14 cellular contexts compared by ENCODE assay signal in genomic region chr3:104908761-104909160, GRCh38.
DNase-seq lines count a peak whose midpoint lies in the region; ATAC-seq and TF ChIP-seq lines count a peak whose summit lies in the region.
"Had no signal": no experiment of that assay in that cellular context is flagged by ENCODE, and none has a peak within 500 bp of the region (broad histone marks: within the 10 kb centered on the region; RNA-seq: fewer than 3 reads in every experiment).

No MANE protein-coding gene starts in this region.

- peaks cover 4% of the 10 kb centered on the region for H3K9me3 Mint-ChIP-seq in type B pancreatic cell

- no peaks in the 10 kb centered on the region for H3K27me3 Mint-ChIP-seq in type B pancreatic cell

- H3K36me3 ChIP-seq in heart right ventricle: no peaks in the 10 kb centered on the region
- no peaks in the 10 kb centered on the region for H3K36me3 ChIP-seq in suprapubic skin

- H3K4me1 Mint-ChIP-seq in type B pancreatic cell (ENCODE audit: unreplicated experiment): no peaks in the 10 kb centered on the region
- H3K4me1 Mint-ChIP-seq: immature natural killer cell, natural killer cell had no signal

- 61 to 75% methylated on average over 2 of the region's 2 CpGs for WGBS in heart right ventricle, 2 donors
- WGBS in suprapubic skin: 75% methylated on average over 2 of the region's 2 CpGs

- TF ChIP-seq CTCF in heart right ventricle (IDR thresholded peaks at IDR 0.05) (no peak), type B pancreatic cell (conservative IDR thresholded peaks at IDR 0.05) (no peak), suprapubic skin (IDR thresholded peaks at IDR 0.05) (no peak)

- intact Hi-C loops in Right ventricle myocardium inferior (cut with DNase I) (loop anchor here (5.0 kb wide), 1 partner anchor 259 kb away; no protein-coding TSS in a partner anchor), heart right ventricle (cut with DNase I) (no loop called here)

- H3K36me3 Mint-ChIP-seq in type B pancreatic cell: no peaks in the 10 kb centered on the region
- H3K36me3 Mint-ChIP-seq: immature natural killer cell, natural killer cell had no signal

- no peak overlapping the region for H3K4me3 ChIP-seq in heart right ventricle
- no peak overlapping the region for H3K4me3 ChIP-seq in suprapubic skin

- H3K9me3 ChIP-seq in heart right ventricle (peaks cover 0 to 7% (median 0%) of the 10 kb centered on the region in 11 donors), suprapubic skin (peaks cover 2% of the 10 kb centered on the region)

- H3K27ac Mint-ChIP-seq in type B pancreatic cell: no peak overlapping the region
- H3K27ac Mint-ChIP-seq: immature natural killer cell, natural killer cell had no signal

- H3K4me3 Mint-ChIP-seq in type B pancreatic cell: no peak overlapping the region
- H3K4me3 Mint-ChIP-seq: immature natural killer cell, natural killer cell had no signal

- ATAC-seq in Right ventricle myocardium inferior (no peak), heart right ventricle (no peak)
- ATAC-seq: natural killer cell had no signal

- no peaks in the 10 kb centered on the region for H3K4me1 ChIP-seq in heart right ventricle
- no peaks in the 10 kb centered on the region for H3K4me1 ChIP-seq in suprapubic skin

- H3K27ac ChIP-seq in heart right ventricle: no peak overlapping the region
- H3K27ac ChIP-seq in epithelial cell of prostate: peak overlapping the region; percentile 77
- H3K27ac ChIP-seq in suprapubic skin: no peak overlapping the region

- no peak for TF ChIP-seq POLR2A in suprapubic skin (IDR thresholded peaks at IDR 0.05)

- H3K27me3 ChIP-seq in heart right ventricle (no peaks in the 10 kb centered on the region), suprapubic skin (no peaks in the 10 kb centered on the region)

- DNase-seq in Right ventricle myocardium inferior (ENCODE audit: missing footprints): peak; percentile 11
- no peak for DNase-seq in heart right ventricle
- peak; percentile 94 for DNase-seq in NCI-H526 treated with DMSO at 0.1 percent for 48 hours (lab: John Stamatoyannopoulos, UW)
- no peak for DNase-seq in epithelial cell of prostate (ENCODE audit: low read depth, low spot score)
- no peak for DNase-seq in type B pancreatic cell (ENCODE audit: extremely low spot score, unreplicated experiment)
- DNase-seq in activated CD8-positive, alpha-beta memory T cell treated with anti-CD3 and anti-CD28 coated beads, Interleukin-2, amount 50 U/mL, for 4 hours: no peak
- DNase-seq in suprapubic skin (ENCODE audit: low spot score in 2 of 2): no peak
- no peak for DNase-seq in epidermal melanocyte (ENCODE audit: insufficient read length, low spot score)
- DNase-seq: activated CD8-positive, alpha-beta memory T cell treated with anti-CD3 and anti-CD28 coated beads, Interleukin-2, amount 50 U/mL, for 48 hours; immature natural killer cell; Kasumi-1; natural killer cell; OCI-M1; stimulated activated CD4-positive, alpha-beta T cell treated with anti-CD3 and anti-CD28 coated beads, Interleukin-15, amount 100 ng/mL, for 24 hours had no signal

- TF ChIP-seq EP300 in suprapubic skin (IDR thresholded peaks at IDR 0.05): no peak

Comparison
In these comparisons a context has a peak if more than half of its experiments do, and no peak if none do; other contexts are left out.
1. DNase-seq: peak in Right ventricle myocardium inferior (single experiment) and NCI-H526 treated with DMSO at 0.1 percent for 48 hours (single experiment); none in heart right ventricle (0 of 2), epithelial cell of prostate (single experiment), type B pancreatic cell (single experiment), activated CD8-positive, alpha-beta memory T cell treated with anti-CD3 and anti-CD28 coated beads, Interleukin-2, amount 50 U/mL, for 4 hours (single experiment), suprapubic skin (0 of 2) and epidermal melanocyte (single experiment).